Comparison of ENCODE assay signal across 1 cellular context in genomic region chr6:152985300-152985699, GRCh38.
A peak's percentile ranks its signal among the peaks of the same experiment; 100 is the strongest.
TF ChIP-seq lines count a peak whose summit lies in the region.

No MANE protein-coding gene starts in this region.

TF ChIP-seq in HepG2, 621 proteins besides CTCF, POLR2A, EP300 and RAD21:
- TF ChIP-seq ZBTB33 (CRISPR knock-in tag; IDR thresholded peaks at IDR 0.05) (peak; percentile 61), ZBTB38 (CRISPR knock-in tag; IDR thresholded peaks at IDR 0.05) (0 out of 2 replicates have a peak, but pooled peaks have one; percentile 53)
TF ChIP-seq in HepG2: peak in this region for 2; not testable (repeated sequence) for 619.
